ENCODE assay signal across 20 cellular contexts in the genomic region with DNA sequence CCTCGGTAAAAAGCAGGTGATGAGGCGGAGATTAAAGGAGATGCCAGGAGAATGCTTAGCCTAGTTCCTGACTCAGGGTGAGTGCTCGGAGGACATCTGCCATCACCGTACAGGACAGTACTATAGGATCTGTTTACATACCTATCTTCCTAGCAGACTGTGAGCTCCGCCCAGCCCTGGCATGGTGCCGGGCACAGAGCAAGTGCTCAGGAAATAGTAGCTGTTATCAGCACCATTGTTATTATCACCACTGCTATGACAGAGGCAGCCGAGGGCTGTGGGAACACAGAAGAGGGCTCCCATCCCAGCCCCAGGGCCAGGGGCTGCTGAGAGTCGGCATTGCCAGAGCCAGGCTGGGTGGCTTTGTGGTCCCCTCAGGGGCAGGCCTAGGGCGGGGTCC. TPM values are rescaled to one million over a fixed set of nuclear protein-coding genes. Genes with fewer than 3 reads are reported as not detected.
DNase-seq lines count a peak whose midpoint lies in the region; ATAC-seq and TF ChIP-seq lines count a peak whose summit lies in the region.
"Had no signal": no experiment of that assay in that cellular context is flagged by ENCODE, and none has a peak within 500 bp of the region (broad histone marks: within the 10 kb centered on the region; RNA-seq: fewer than 3 reads in every experiment).

No MANE protein-coding gene starts in this region.

- TF ChIP-seq POLR2A in prostate gland (IDR thresholded peaks at IDR 0.05): no peak

- H3K36me3 ChIP-seq in prostate gland: no peaks in the 10 kb centered on the region
- H3K36me3 ChIP-seq: breast epithelium, ovary, uterus had no signal

- H3K27ac ChIP-seq in foreskin keratinocyte (no peak overlapping the region), prostate gland (no peak overlapping the region)
- H3K27ac ChIP-seq: breast epithelium, ovary, skin epidermis, uterus had no signal

- DNase-seq in COR-L47 (lab: John Stamatoyannopoulos, UW) (peak; percentile 49), NCI-H146 (lab: John Stamatoyannopoulos, UW) (peak; percentile 74), SHP77 treated with DMSO at 0.1 percent for 48 hours (lab: John Stamatoyannopoulos, UW) (peak; percentile 71), foreskin keratinocyte (peak in 1 of 2 donors; percentile 49), prostate gland (ENCODE audit: low spot score) (no peak), cardiac septum (ENCODE audit: low spot score) (no peak)
- DNase-seq: activated CD4-positive, alpha-beta T cell treated with anti-CD3 and anti-CD28 coated beads for 48 hours; DND-41; islet precursor cell; NCI-H526 treated with DMSO at 0.1 percent for 48 hours; ovary; stimulated activated naive CD4-positive, alpha-beta T cell; T-helper 2 cell; uterus had no signal

- no peak overlapping the region for H3K4me3 ChIP-seq in prostate gland
- H3K4me3 ChIP-seq: ovary, skin epidermis, uterus had no signal

- intact Hi-C loops in prostate gland (cut with DNase I): loop anchor here (10.0 kb wide), 1 partner anchor 466 kb away; the partner anchor contains the start of gene NFAM1
- intact Hi-C loops in cardiac septum (cut with DNase I): loop anchor here (10.0 kb wide), 1 partner anchor 466 kb away; the partner anchor contains the start of gene NFAM1

- ATAC-seq in foreskin keratinocyte (peak; percentile 48), HG03039 (IDR thresholded peaks at IDR 0.05; ENCODE audit: unreplicated experiment) (no peak)
- no peak for ATAC-seq in activated CD4-positive, CD25-positive, alpha-beta regulatory T cell treated with anti-CD3 and anti-CD28 coated beads, Interleukin-2, amount 50 U/mL, for 24 hours
- ATAC-seq: activated naive CD4-positive, alpha-beta T cell treated with anti-CD3 and anti-CD28 coated beads, Interleukin-2, amount 50 U/mL, for 72 hours had no signal

- H3K4me1 ChIP-seq in foreskin keratinocyte: no peaks in the 10 kb centered on the region
- H3K4me1 ChIP-seq in prostate gland (replicated peaks): no peaks in the 10 kb centered on the region
- H3K4me1 ChIP-seq: breast epithelium, uterus had no signal

- TF ChIP-seq CTCF in foreskin keratinocyte (conservative IDR thresholded peaks at IDR 0.05): no peak
- no peak for TF ChIP-seq CTCF in prostate gland (IDR thresholded peaks at IDR 0.05)

- WGBS in prostate gland: 53% methylated on average over 9 of the region's 9 CpGs

- no peaks in the 10 kb centered on the region for H3K9me3 ChIP-seq in prostate gland
- H3K9me3 ChIP-seq: breast epithelium, ovary, uterus had no signal

- H3K27me3 ChIP-seq in foreskin keratinocyte: peaks cover 16% of the 10 kb centered on the region
- H3K27me3 ChIP-seq in prostate gland (replicated peaks; ENCODE audit: insufficient read depth): no peaks in the 10 kb centered on the region
- H3K27me3 ChIP-seq: ovary, uterus had no signal

RNA-seq across cellular contexts. Expression of gene SEPTIN3, which starts 0.6 kb away (rescaled TPM):
- 0.03 and 0.11 TPM in 2 replicates for total RNA-seq in foreskin keratinocyte
- 0.06 TPM in 2 replicates for polyA plus RNA-seq in foreskin keratinocyte
- 1 to 10 TPM in 1 of 2 donors, under 1 TPM in 1; 0.46 to 2.3 TPM for total RNA-seq in prostate gland
- not detected for total RNA-seq in cardiac septum

RNA-seq across cellular contexts. Expression of gene CENPM, which starts 21.6 kb away (rescaled TPM):
- total RNA-seq in foreskin keratinocyte (29.0 and 33.2 TPM in 2 replicates), prostate gland (10 to 100 TPM; 10.3 to 10.8 TPM), cardiac septum (0.24 TPM)
- 42.3 and 45.6 TPM in 2 replicates for polyA plus RNA-seq in foreskin keratinocyte

RNA-seq across cellular contexts. Expression of gene WBP2NL, which starts 30.0 kb away (rescaled TPM):
- total RNA-seq in foreskin keratinocyte (0.07 and 0.41 TPM in 2 replicates), prostate gland (10 to 100 TPM in 1 of 2 donors, 1 to 10 TPM in 1; 1.6 to 12.7 TPM), cardiac septum (0.73 TPM)
- 0.06 and 0.14 TPM in 2 replicates for polyA plus RNA-seq in foreskin keratinocyte
- total RNA-seq: H4 had no signal

RNA-seq across cellular contexts. Expression of gene TNFRSF13C, which starts 42.0 kb away (rescaled TPM):
- 0.11 and 0.17 TPM in 2 replicates for total RNA-seq in foreskin keratinocyte
- polyA plus RNA-seq in foreskin keratinocyte: 0.09 and 0.11 TPM in 2 replicates
- total RNA-seq in prostate gland: under 1 TPM; 0.17 to 0.36 TPM
- total RNA-seq in cardiac septum: 0.08 TPM

Comparison
In these comparisons a context has a peak if more than half of its experiments do, and no peak if none do; other contexts are left out.
1. DNase-seq: peak in COR-L47 (single experiment), NCI-H146 (single experiment) and SHP77 treated with DMSO at 0.1 percent for 48 hours (single experiment); none in prostate gland (single experiment) and cardiac septum (single experiment).